ENCODE assay signal across 13 cellular contexts in the genomic region with DNA sequence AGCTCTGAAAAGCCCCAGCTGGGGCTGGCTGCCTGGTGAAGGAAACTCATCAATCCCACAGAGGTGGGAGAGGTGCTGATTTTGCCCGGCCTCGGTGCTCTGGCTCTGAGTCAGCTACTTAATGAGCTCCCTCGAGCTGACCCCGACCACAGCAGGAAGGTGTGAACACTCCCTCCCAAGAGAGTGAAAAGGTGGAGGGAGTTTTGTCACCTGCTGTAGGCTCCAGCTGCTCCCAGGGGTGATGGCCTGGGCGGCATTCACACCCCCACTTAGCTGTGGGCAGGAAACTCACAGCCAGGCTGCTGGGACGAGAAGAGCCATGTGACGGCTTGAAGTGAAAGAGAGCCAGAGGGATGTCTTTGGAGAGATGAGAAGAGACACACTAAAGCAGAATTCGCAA.
A peak's percentile ranks its signal among the peaks of the same experiment; 100 is the strongest.
DNase-seq lines count a peak whose midpoint lies in the region; ATAC-seq and TF ChIP-seq lines count a peak whose summit lies in the region.
"Had no signal": no experiment of that assay in that cellular context is flagged by ENCODE, and none has a peak within 500 bp of the region (broad histone marks: within the 10 kb centered on the region; RNA-seq: fewer than 3 reads in every experiment).

No MANE protein-coding gene starts in this region.

- no peaks in the 10 kb centered on the region for H4K20me1 ChIP-seq in hepatocyte (ENCODE audit: insufficient read depth, poor library complexity, severe bottlenecking)

- H3K27ac Mint-ChIP-seq in CD14-positive monocyte: no peak overlapping the region
- H3K27ac Mint-ChIP-seq: nephron had no signal

- no peaks in the 10 kb centered on the region for H3K27me3 ChIP-seq in hepatocyte

- ATAC-seq in GM18867 (IDR thresholded peaks at IDR 0.05; ENCODE audit: unreplicated experiment): peak; percentile 78

- H3K27me3 Mint-ChIP-seq in CD14-positive monocyte (ENCODE audit: low read depth in 3 of 3): peaks cover 0 to 4% (median 0%) of the 10 kb centered on the region in 3 donors

- 41% methylated on average over 8 of the region's 8 CpGs for WGBS in hepatocyte (ENCODE audit: low lambda C conversion rate, missing lambda C conversion rate)

- no peaks in the 10 kb centered on the region for H3K36me3 Mint-ChIP-seq in CD14-positive monocyte

- DNase-seq in ELF-1 (ENCODE audit: low read depth, low spot score): peak; percentile 22
- DNase-seq in M059J (ENCODE audit: low read depth): peak; percentile 10
- DNase-seq in islet precursor cell: peak; percentile 74
- DNase-seq in activated effector memory CD4-positive, alpha-beta T cell treated with anti-CD3 and anti-CD28 coated beads, Interleukin-2, amount 50 U/mL, for 16 hours: no peak
- DNase-seq in CD14-positive monocyte (ENCODE audit: low spot score): no peak
- no peak for DNase-seq in hepatocyte (ENCODE audit: low spot score)
- DNase-seq: activated effector memory CD4-positive, alpha-beta T cell treated with Interleukin-2 at 50 U/mL for 16 hours; AML-193; aorta; NCI-H1930 had no signal

- no peaks in the 10 kb centered on the region for H3K4me1 ChIP-seq in hepatocyte (ENCODE audit: insufficient read depth)

- no peak overlapping the region for H3K4me3 Mint-ChIP-seq in CD14-positive monocyte
- H3K4me3 Mint-ChIP-seq: nephron had no signal

- H3K27ac ChIP-seq in hepatocyte: no peak overlapping the region
- H3K27ac ChIP-seq: VCaP had no signal

- no peaks in the 10 kb centered on the region for H3K9me3 ChIP-seq in hepatocyte (ENCODE audit: low read depth)

- TF ChIP-seq CTCF in CD14-positive monocyte (IDR thresholded peaks at IDR 0.05) (no peak), hepatocyte (IDR thresholded peaks at IDR 0.05; ENCODE audit: poor library complexity) (no peak)

- H2AFZ ChIP-seq in hepatocyte: no peak overlapping the region

- H3K4me2 ChIP-seq in hepatocyte: no peak overlapping the region

- no peaks in the 10 kb centered on the region for H3K9me2 ChIP-seq in hepatocyte (replicated peaks; ENCODE audit: insufficient read depth)

- no peaks in the 10 kb centered on the region for H3K36me3 ChIP-seq in hepatocyte (replicated peaks; ENCODE audit: insufficient read depth, low read depth)

- H3K4me1 Mint-ChIP-seq in CD14-positive monocyte: no peaks in the 10 kb centered on the region
- H3K4me1 Mint-ChIP-seq: nephron had no signal

- no peak overlapping the region for H3K4me3 ChIP-seq in hepatocyte

- H3K9me3 Mint-ChIP-seq in CD14-positive monocyte: peaks cover 0 to 17% (median 5%) of the 10 kb centered on the region in 7 donors

- intact Hi-C loops in CD14-positive monocyte (cut with micrococcal nuclease): no loop called here

- no peaks in the 10 kb centered on the region for H3K79me2 ChIP-seq in hepatocyte

Comparison
In these comparisons a context has a peak if more than half of its experiments do, and no peak if none do; other contexts are left out.
1. DNase-seq: peak in ELF-1 (single experiment), M059J (single experiment) and islet precursor cell (single experiment); none in activated effector memory CD4-positive, alpha-beta T cell treated with anti-CD3 and anti-CD28 coated beads, Interleukin-2, amount 50 U/mL, for 16 hours (single experiment), CD14-positive monocyte (single experiment) and hepatocyte (single experiment).